ENCODE assay signal across 12 cellular contexts in the genomic region with DNA sequence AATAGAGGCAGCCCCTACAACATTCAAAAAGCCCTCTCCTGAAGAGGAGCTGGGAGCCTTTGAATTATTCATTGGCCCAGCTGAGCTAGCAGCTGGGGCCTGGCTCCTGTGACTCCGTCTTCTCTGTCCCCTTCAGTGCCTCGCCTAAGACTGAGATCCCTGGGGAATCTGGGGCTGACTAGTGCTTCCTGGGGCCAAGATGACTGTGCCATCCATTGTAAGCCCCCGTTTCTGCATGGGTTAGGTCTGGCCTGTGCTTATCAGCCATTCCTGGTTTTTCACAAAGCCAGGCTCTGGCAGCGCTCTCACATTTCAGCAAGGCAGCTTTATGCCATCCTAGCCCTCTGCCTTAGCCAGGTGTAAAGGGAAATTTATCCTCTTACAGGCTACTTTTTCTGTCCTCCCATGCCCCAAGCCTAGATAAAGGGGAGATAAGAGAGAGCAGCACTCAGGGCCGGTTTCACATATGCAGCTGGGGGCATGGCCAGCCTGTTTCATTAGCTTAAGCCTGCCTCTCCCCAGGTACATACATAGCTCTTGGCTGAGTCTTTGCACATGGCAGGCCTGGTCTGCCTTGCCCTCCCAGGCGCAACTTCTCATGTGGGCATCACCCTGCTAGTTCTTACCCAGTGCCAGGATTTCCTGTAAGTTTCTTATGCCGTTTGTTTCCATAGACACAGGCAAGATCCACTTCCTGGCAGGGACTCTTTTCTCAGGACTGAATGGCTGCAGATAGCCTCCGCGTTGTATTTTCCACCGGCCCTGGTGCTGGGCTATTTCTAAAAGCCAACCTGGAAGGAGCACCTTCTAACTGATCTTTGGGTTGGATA. TPM values are rescaled to one million over a fixed set of nuclear protein-coding genes. Genes with fewer than 3 reads are reported as not detected.
DNase-seq lines count a peak whose midpoint lies in the region; ATAC-seq and TF ChIP-seq lines count a peak whose summit lies in the region.
"Had no signal": no experiment of that assay in that cellular context is flagged by ENCODE, and none has a peak within 500 bp of the region (broad histone marks: within the 10 kb centered on the region; RNA-seq: fewer than 3 reads in every experiment).

No MANE protein-coding gene starts in this region.

- peak overlapping the region; percentile 95 for H3K27ac Mint-ChIP-seq in neural crest cell (ENCODE audit: unreplicated experiment)
- no peak overlapping the region for H3K27ac Mint-ChIP-seq in T-helper 2 cell treated with Interferon-gamma antibody and Interleukin-4, amounts not matched to agents 5 μg/mL and 100 μg/mL, for 36 hours
- H3K27ac Mint-ChIP-seq: T-helper 1 cell treated with Interleukin-12 subunit alpha and Interleukin-12 subunit beta and Interleukin-4 antibody, amounts not matched to agents 30 μg/mL and 1 μg/mL, for 36 hours had no signal

- peak overlapping the region; percentile 69 for H3K4me3 Mint-ChIP-seq in neural crest cell
- no peak overlapping the region for H3K4me3 Mint-ChIP-seq in T-helper 2 cell treated with Interferon-gamma antibody and Interleukin-4, amounts not matched to agents 5 μg/mL and 100 μg/mL, for 36 hours
- H3K4me3 Mint-ChIP-seq: T-helper 1 cell treated with Interleukin-12 subunit alpha and Interleukin-12 subunit beta and Interleukin-4 antibody, amounts not matched to agents 30 μg/mL and 1 μg/mL, for 36 hours had no signal

- peak overlapping the region; percentile 90 for H3K27ac ChIP-seq in ectodermal cell (ENCODE audit: insufficient read depth, low read depth, low read length, poor library complexity, severe bottlenecking)
- no peak overlapping the region for H3K27ac ChIP-seq in upper lobe of left lung

- H3K4me1 Mint-ChIP-seq in neural crest cell = peaks cover 22% of the 10 kb centered on the region
- peaks cover 5% of the 10 kb centered on the region for H3K4me1 Mint-ChIP-seq in T-helper 2 cell treated with Interferon-gamma antibody and Interleukin-4, amounts not matched to agents 5 μg/mL and 100 μg/mL, for 36 hours (ENCODE audit: low read depth)

- H3K4me1 ChIP-seq in ectodermal cell (ENCODE audit: control insufficient read depth, insufficient read depth, low read length) (peaks cover 14% of the 10 kb centered on the region), upper lobe of left lung (peaks cover 6 to 17% (median 10%) of the 10 kb centered on the region in 4 donors)

- H3K27me3 ChIP-seq in ectodermal cell (ENCODE audit: control insufficient read depth, insufficient read depth, low read length, poor library complexity, severe bottlenecking) = no peaks in the 10 kb centered on the region
- H3K27me3 ChIP-seq in upper lobe of left lung = no peaks in the 10 kb centered on the region

- H3K9me3 ChIP-seq in ectodermal cell (ENCODE audit: control insufficient read depth, low read length) = no peaks in the 10 kb centered on the region
- H3K9me3 ChIP-seq in upper lobe of left lung = no peaks in the 10 kb centered on the region

- no peaks in the 10 kb centered on the region for H3K27me3 Mint-ChIP-seq in neural crest cell (ENCODE audit: low read depth)
- no peaks in the 10 kb centered on the region for H3K27me3 Mint-ChIP-seq in T-helper 2 cell treated with Interferon-gamma antibody and Interleukin-4, amounts not matched to agents 5 μg/mL and 100 μg/mL, for 36 hours (ENCODE audit: low read depth)

- H3K4me3 ChIP-seq in ectodermal cell (ENCODE audit: insufficient read depth, low read depth, low read length) (no peak overlapping the region), upper lobe of left lung (no peak overlapping the region)

- WGBS in ectodermal cell, 2 experiments = 41 to 45% methylated on average over 10 of the region's 10 CpGs
- 67 to 73% methylated on average over 10 of the region's 10 CpGs for WGBS in upper lobe of left lung, 2 donors

- H3K9me3 Mint-ChIP-seq in neural crest cell = no peaks in the 10 kb centered on the region
- no peaks in the 10 kb centered on the region for H3K9me3 Mint-ChIP-seq in T-helper 2 cell treated with Interferon-gamma antibody and Interleukin-4, amounts not matched to agents 5 μg/mL and 100 μg/mL, for 36 hours
- H3K9me3 Mint-ChIP-seq: T-helper 1 cell treated with Interleukin-12 subunit alpha and Interleukin-12 subunit beta and Interleukin-4 antibody, amounts not matched to agents 30 μg/mL and 1 μg/mL, for 36 hours had no signal

- TF ChIP-seq EP300 in upper lobe of left lung (IDR thresholded peaks at IDR 0.05) = no peak

- TF ChIP-seq CTCF in neural crest cell (conservative IDR thresholded peaks at IDR 0.05) = no peak
- no peak for TF ChIP-seq CTCF in upper lobe of left lung (IDR thresholded peaks at IDR 0.05)

- TF ChIP-seq POLR2A in upper lobe of left lung (IDR thresholded peaks at IDR 0.05) = no peak

- no peak for ATAC-seq in GM18873 (IDR thresholded peaks at IDR 0.05; ENCODE audit: low FRiP score, unreplicated experiment)
- no peak for ATAC-seq in upper lobe of left lung (ENCODE audit: low FRiP score in 2 of 2)

- DNase-seq in ELF-1 (ENCODE audit: low read depth, low spot score) (peak; percentile 81), NCI-H524 treated with DMSO at 0.1 percent for 48 hours (lab: John Stamatoyannopoulos, UW) (peak; percentile 78), neural crest cell (ENCODE audit: low read depth, low spot score) (no peak), upper lobe of left lung (no peak)
- DNase-seq in T-helper 2 cell treated with Interferon-gamma antibody and Interleukin-4, amounts not matched to agents 5 μg/mL and 100 μg/mL, for 36 hours (ENCODE audit: low spot score) = no peak
- DNase-seq in activated CD8-positive, alpha-beta memory T cell treated with anti-CD3 and anti-CD28 coated beads for 24 hours = no peak
- DNase-seq: activated CD4-positive, alpha-beta T cell treated with anti-CD3 and anti-CD28 coated beads, Interleukin-2, amount 50 U/mL, for 4 hours; activated gamma-delta T cell; NCI-H1105 treated with DMSO at 0.1 percent for 48 hours had no signal

- H3K36me3 ChIP-seq in ectodermal cell (ENCODE audit: control insufficient read depth, insufficient read depth, low read length) (peaks cover 23% of the 10 kb centered on the region), upper lobe of left lung (peaks cover 5 to 75% (median 43%) of the 10 kb centered on the region in 4 donors)

- H3K36me3 Mint-ChIP-seq in neural crest cell (ENCODE audit: low read depth) = peaks cover 12% of the 10 kb centered on the region
- peaks cover 34% of the 10 kb centered on the region for H3K36me3 Mint-ChIP-seq in T-helper 2 cell treated with Interferon-gamma antibody and Interleukin-4, amounts not matched to agents 5 μg/mL and 100 μg/mL, for 36 hours (ENCODE audit: low read depth)

RNA-seq across cellular contexts. Expression of a gene that starts 15.8 kb away (rescaled TPM):
- polyA plus RNA-seq in ectodermal cell (2013, experiment 1 of 4) = 169 TPM
- 180 TPM for polyA plus RNA-seq in ectodermal cell (2013, experiment 2 of 4)
- polyA plus RNA-seq in ectodermal cell (2013, experiment 3 of 4) = 125 TPM
- 143 TPM for polyA plus RNA-seq in ectodermal cell (2013, experiment 4 of 4)
- total RNA-seq in neural crest cell (136 and 144 TPM in 2 replicates), upper lobe of left lung (100 to 1,000 TPM in 2 of 6 donors, 10 to 100 TPM in 4; 48.2 to 130 (median 67.2) TPM)

RNA-seq across cellular contexts. Expression of a gene that starts 16.4 kb away (rescaled TPM):
- 17.3 TPM for polyA plus RNA-seq in ectodermal cell (2013, experiment 1 of 4)
- 14.2 TPM for polyA plus RNA-seq in ectodermal cell (2013, experiment 2 of 4)
- polyA plus RNA-seq in ectodermal cell (2013, experiment 3 of 4) = 17.3 TPM
- 17.7 TPM for polyA plus RNA-seq in ectodermal cell (2013, experiment 4 of 4)
- total RNA-seq in neural crest cell (24.9 and 26.0 TPM in 2 replicates), upper lobe of left lung (10 to 100 TPM; 18.5 to 34.3 (median 26.0) TPM)

RNA-seq across cellular contexts. Expression of a gene that starts 46.1 kb away (rescaled TPM):
- 45.3 TPM for polyA plus RNA-seq in ectodermal cell (2013, experiment 1 of 4)
- polyA plus RNA-seq in ectodermal cell (2013, experiment 2 of 4) = 41.0 TPM
- polyA plus RNA-seq in ectodermal cell (2013, experiment 3 of 4) = 24.9 TPM
- polyA plus RNA-seq in ectodermal cell (2013, experiment 4 of 4) = 30.0 TPM
- total RNA-seq in neural crest cell (43.1 and 43.9 TPM in 2 replicates), upper lobe of left lung (10 to 100 TPM in 2 of 6 donors, 1 to 10 TPM in 4; 3.9 to 14.8 (median 8.2) TPM)

RNA-seq across cellular contexts. Expression of a gene that starts 51.1 kb away (rescaled TPM):
- polyA plus RNA-seq in ectodermal cell (2013, experiment 1 of 4) = 20.7 TPM
- 13.6 TPM for polyA plus RNA-seq in ectodermal cell (2013, experiment 2 of 4)
- polyA plus RNA-seq in ectodermal cell (2013, experiment 3 of 4) = 25.1 TPM
- 22.6 TPM for polyA plus RNA-seq in ectodermal cell (2013, experiment 4 of 4)
- 19.1 and 19.9 TPM in 2 replicates for total RNA-seq in neural crest cell
- total RNA-seq in upper lobe of left lung = 10 to 100 TPM in 3 of 6 donors, 1 to 10 TPM in 3; 3.7 to 17.0 (median 10.3) TPM

Comparison
In these comparisons a context has a peak if more than half of its experiments do, and no peak if none do; other contexts are left out.
1. DNase-seq: peak in ELF-1 (single experiment) and NCI-H524 treated with DMSO at 0.1 percent for 48 hours (single experiment); none in neural crest cell (single experiment), T-helper 2 cell treated with Interferon-gamma antibody and Interleukin-4, amounts not matched to agents 5 μg/mL and 100 μg/mL, for 36 hours (single experiment), activated CD8-positive, alpha-beta memory T cell treated with anti-CD3 and anti-CD28 coated beads for 24 hours (single experiment) and upper lobe of left lung (0 of 2).